23 cellular contexts compared by ENCODE assay signal in the genomic region with DNA sequence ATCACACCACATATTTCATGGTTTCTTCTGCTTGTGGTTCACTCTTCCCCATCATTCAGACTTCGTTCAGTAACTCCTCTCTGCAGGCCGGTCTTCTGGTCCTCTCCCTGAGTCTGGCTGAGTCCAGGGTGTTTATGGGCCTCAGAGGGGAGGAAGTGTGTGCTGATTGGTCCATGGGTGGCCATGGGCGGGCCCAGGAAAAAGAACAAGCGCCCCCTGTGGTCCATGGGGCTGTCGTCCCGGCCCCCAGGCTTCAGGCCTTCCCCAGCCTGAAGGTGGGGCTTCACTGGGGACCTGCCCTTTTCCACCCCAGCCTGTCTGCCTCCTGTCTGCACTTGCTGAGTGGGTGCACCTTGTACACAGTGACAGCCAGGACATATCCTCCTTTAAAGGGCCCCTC.
DNase-seq lines count a peak whose midpoint lies in the region; ATAC-seq, FAIRE-seq and TF ChIP-seq lines count a peak whose summit lies in the region.
"Had no signal": no experiment of that assay in that cellular context is flagged by ENCODE, and none has a peak within 500 bp of the region (broad histone marks: within the 10 kb centered on the region; RNA-seq: fewer than 3 reads in every experiment).

No MANE protein-coding gene starts in this region.

- ATAC-seq in HCT116: peak; percentile 99
- ATAC-seq: activated naive CD8-positive, alpha-beta T cell treated with anti-CD3 and anti-CD28 coated beads, Interleukin-2, amount 50 U/mL, for 24 hours; body of pancreas; CD8-positive, alpha-beta T cell; naive thymus-derived CD8-positive, alpha-beta T cell had no signal

- DNase-seq in A673 (ENCODE audit: low spot score): peak; percentile 28
- peak; percentile 70 for DNase-seq in HCT116 (ENCODE audit: low read depth, low spot score)
- DNase-seq in ecto neural progenitor cell (ENCODE audit: low spot score): peak; percentile 72
- peak; percentile 44 for DNase-seq in kidney
- no peak for DNase-seq in WERI-Rb-1
- DNase-seq in NCI-H2029 treated with DMSO at 0.1 percent for 48 hours (lab: John Stamatoyannopoulos, UW): no peak
- DNase-seq in activated CD8-positive, alpha-beta memory T cell treated with anti-CD3 and anti-CD28 coated beads, Interleukin-2, amount 50 U/mL, for 4 hours: no peak
- no peak for DNase-seq in COLO829 (ENCODE audit: low spot score)
- DNase-seq: activated CD4-positive, alpha-beta T cell treated with anti-CD3 and anti-CD28 coated beads for 4 hours; activated naive CD8-positive, alpha-beta T cell treated with anti-CD3 and anti-CD28 coated beads, Interleukin-2, amount 50 U/mL, for 24 hours; body of pancreas; CD8-positive, alpha-beta T cell; DMS79; NCI-H1105; NCI-H69; stimulated activated CD4-positive, alpha-beta T cell treated with anti-CD3 and anti-CD28 coated beads, Interleukin-2, amount 100 ng/mL, for 24 hours; stimulated activated naive CD4-positive, alpha-beta T cell had no signal

- H3K4me1 ChIP-seq in A673 (ENCODE audit: insufficient read depth, low read length, poor library complexity, severe bottlenecking) (no peaks in the 10 kb centered on the region), HCT116 (ENCODE audit: control insufficient read depth in 1 of 2, insufficient read depth in 2 of 2, low read length in 2 of 2) (peaks cover 6 to 9% of the 10 kb centered on the region in 2 experiments; a peak in 3 of 4 replicates), kidney (ENCODE audit: control insufficient read depth in 1 of 2, insufficient read depth in 1 of 2, low read depth in 1 of 2, low read length in 2 of 2) (peaks cover 4 to 7% of the 10 kb centered on the region in 2 donors)

- RAD21 ChIA-PET in HCT116 (lab: Charles Lee; ENCODE audit: low non-redundant PET in 1 of 2, low total read pairs in 2 of 2, uncharacterized antibody in 2 of 2, unreplicated experiment in 2 of 2): no interaction called here

- H2AFZ ChIP-seq in HCT116 (ENCODE audit: low read depth, low read length, poor library complexity, severe bottlenecking): peak overlapping the region; percentile 80

- H3K27ac ChIP-seq in A673 (ENCODE audit: low read depth, low read length, poor library complexity, severe bottlenecking) (no peak overlapping the region), HCT116 (ENCODE audit: low read depth, low read length) (no peak overlapping the region), kidney (ENCODE audit: low read depth in 2 of 2, low read length in 2 of 2) (no peak overlapping the region), WERI-Rb-1 (no peak overlapping the region)
- H3K27ac ChIP-seq: body of pancreas, skin epidermis had no signal

- FAIRE-seq in kidney (lab: Jason Lieb, UNC): no peak
- FAIRE-seq: colon, H54, HTR-8/SVneo, islet of Langerhans had no signal

- no peaks in the 10 kb centered on the region for H3K79me2 ChIP-seq in HCT116 (ENCODE audit: insufficient read depth, low read length)

- TF ChIP-seq POLR2A in HCT116 (IDR thresholded peaks at IDR 0.05; ENCODE audit: borderline replicate concordance, extremely low read depth, insufficient read depth, insufficient read length): peak; percentile 45

- H3K4me2 ChIP-seq in HCT116 (ENCODE audit: low read length): peak overlapping the region; percentile 58

- no peaks in the 10 kb centered on the region for H3K9me3 ChIP-seq in A673 (ENCODE audit: low read depth, low read length, poor library complexity, severe bottlenecking)
- no peaks in the 10 kb centered on the region for H3K9me3 ChIP-seq in HCT116 (ENCODE audit: control insufficient read depth in 1 of 2, insufficient read depth in 1 of 2, low read depth in 1 of 2, low read length in 2 of 2)
- no peaks in the 10 kb centered on the region for H3K9me3 ChIP-seq in kidney (ENCODE audit: control insufficient read depth in 1 of 2, low read length in 2 of 2)
- H3K9me3 ChIP-seq in WERI-Rb-1 (ENCODE audit: severe bottlenecking): no peaks in the 10 kb centered on the region
- H3K9me3 ChIP-seq: body of pancreas had no signal

- no peaks in the 10 kb centered on the region for H3K9me2 ChIP-seq in HCT116 (ENCODE audit: insufficient read depth)

- H3K4me3 ChIP-seq in A673 (ENCODE audit: low read depth, low read length, poor library complexity, severe bottlenecking) (no peak overlapping the region), HCT116 (replicated peaks in 1 of 2; ENCODE audit: low read depth in 1 of 2, low read length in 2 of 2) (no peak overlapping the region), kidney (ENCODE audit: low read length in 2 of 2) (no peak overlapping the region), WERI-Rb-1 (ENCODE audit: low read depth, low read length) (no peak overlapping the region)
- H3K4me3 ChIP-seq: body of pancreas, skin epidermis had no signal

- no peaks in the 10 kb centered on the region for H4K20me1 ChIP-seq in HCT116 (ENCODE audit: insufficient read depth)

- no peak for TF ChIP-seq CTCF in A673 (conservative IDR thresholded peaks at IDR 0.05; ENCODE audit: low read depth, low read length)
- peak; percentile 24 to 65 (median 38); a peak in 4 of 6 replicates for TF ChIP-seq CTCF in HCT116 (IDR thresholded peaks at IDR 0.05 in 2 of 3, conservative IDR thresholded peaks at IDR 0.05 in 1 of 3; ENCODE audit: borderline replicate concordance in 1 of 3, insufficient read depth in 1 of 3, low read depth in 2 of 3, low read length in 2 of 3)
- no peak for TF ChIP-seq CTCF in kidney (IDR thresholded peaks at IDR 0.05; ENCODE audit: borderline replicate concordance, extremely low read depth, insufficient read depth)
- no peak for TF ChIP-seq CTCF in WERI-Rb-1 (IDR thresholded peaks at IDR 0.05; ENCODE audit: low read depth, low read length)

- CTCF ChIA-PET in A673 (lab: Charles Lee) (no interaction called here), HCT116 (lab: Charles Lee) (no interaction called here)

- BruUV-seq in A673 (replicated peaks; lab: Mats Ljungman, UMichigan) (no TSS peak), HCT116 (replicated peaks; lab: Mats Ljungman, UMichigan) (no TSS peak)

- POLR2A ChIA-PET in A673 (lab: Charles Lee; ENCODE audit: low non-redundant PET) (no interaction called here), HCT116 (lab: Charles Lee) (no interaction called here)

- H3K9ac ChIP-seq in HCT116 (ENCODE audit: low read length) (no peak overlapping the region), kidney (ENCODE audit: low read length in 2 of 2) (no peak overlapping the region)

- TF ChIP-seq RAD21 in HCT116 (IDR thresholded peaks at IDR 0.05; ENCODE audit: low read depth): no peak

- intact Hi-C loops in A673 (cut with micrococcal nuclease; ENCODE audit: unreplicated experiment): no loop called here
- intact Hi-C loops in HCT116 (cut with micrococcal nuclease): no loop called here
- intact Hi-C loops in kidney (cut with DNase I): no loop called here

- peaks cover 6% of the 10 kb centered on the region for H3K27me3 ChIP-seq in A673 (replicated peaks; ENCODE audit: insufficient read depth, low read depth, low read length, poor library complexity)
- H3K27me3 ChIP-seq in HCT116 (ENCODE audit: insufficient read depth, low read length): no peaks in the 10 kb centered on the region
- H3K27me3 ChIP-seq in WERI-Rb-1 (ENCODE audit: insufficient read depth, low read depth, severe bottlenecking): no peaks in the 10 kb centered on the region
- H3K27me3 ChIP-seq: body of pancreas had no signal

- no peaks in the 10 kb centered on the region for H3K36me3 ChIP-seq in A673 (ENCODE audit: insufficient read depth, low read length, poor library complexity, severe bottlenecking)
- H3K36me3 ChIP-seq in HCT116 (ENCODE audit: control insufficient read depth in 1 of 2, insufficient read depth in 2 of 2, low read length in 2 of 2): no peaks in the 10 kb centered on the region
- no peaks in the 10 kb centered on the region for H3K36me3 ChIP-seq in kidney (ENCODE audit: control insufficient read depth in 1 of 2, insufficient read depth in 2 of 2, low read length in 2 of 2)
- H3K36me3 ChIP-seq in WERI-Rb-1: no peaks in the 10 kb centered on the region

TF ChIP-seq in HCT116, 20 proteins besides CTCF, POLR2A, EP300 and RAD21 (continues in another document):
- no peak for TF ChIP-seq EGR1 (IDR thresholded peaks at IDR 0.05; ENCODE audit: low read depth)
- no peak for TF ChIP-seq ZFX (IDR thresholded peaks at IDR 0.05)
- no peak for TF ChIP-seq EZH2phosphoT487 (IDR thresholded peaks at IDR 0.05; ENCODE audit: borderline replicate concordance)
- TF ChIP-seq YY1 (IDR thresholded peaks at IDR 0.05; ENCODE audit: extremely low read depth, insufficient replicate concordance, low read depth, low read length): peak; percentile 9
- TF ChIP-seq EZH2 (IDR thresholded peaks at IDR 0.05): no peak
- no peak for TF ChIP-seq SRF (IDR thresholded peaks at IDR 0.05; ENCODE audit: low read depth)
- peak; percentile 77 for TF ChIP-seq POLR2AphosphoS5 (IDR thresholded peaks at IDR 0.05; ENCODE audit: low read depth, low read length)
- TF ChIP-seq ELF1 (IDR thresholded peaks at IDR 0.05; ENCODE audit: borderline replicate concordance, low read depth): no peak
- TF ChIP-seq JUND (IDR thresholded peaks at IDR 0.05): no peak
- TF ChIP-seq CEBPB (IDR thresholded peaks at IDR 0.05; ENCODE audit: low read depth): no peak
- TF ChIP-seq, protein P1, sequence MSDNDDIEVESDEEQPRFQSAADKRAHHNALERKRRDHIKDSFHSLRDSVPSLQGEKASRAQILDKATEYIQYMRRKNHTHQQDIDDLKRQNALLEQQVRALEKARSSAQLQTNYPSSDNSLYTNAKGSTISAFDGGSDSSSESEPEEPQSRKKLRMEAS (IDR thresholded peaks at IDR 0.05): no peak
- TF ChIP-seq ZNF274 (IDR thresholded peaks at IDR 0.05; ENCODE audit: low read depth, low read length): no peak

Comparison
In these comparisons a context has a peak if more than half of its experiments do, and no peak if none do; other contexts are left out.
1. DNase-seq: peak in A673 (single experiment), HCT116 (single experiment), ecto neural progenitor cell (single experiment) and kidney (single experiment); none in WERI-Rb-1 (single experiment), NCI-H2029 treated with DMSO at 0.1 percent for 48 hours (single experiment), activated CD8-positive, alpha-beta memory T cell treated with anti-CD3 and anti-CD28 coated beads, Interleukin-2, amount 50 U/mL, for 4 hours (single experiment) and COLO829 (single experiment).
2. CTCF ChIP-seq: peak in HCT116 (3 of 3); none in A673 (single experiment), kidney (single experiment) and WERI-Rb-1 (single experiment).